In the genomic region with DNA sequence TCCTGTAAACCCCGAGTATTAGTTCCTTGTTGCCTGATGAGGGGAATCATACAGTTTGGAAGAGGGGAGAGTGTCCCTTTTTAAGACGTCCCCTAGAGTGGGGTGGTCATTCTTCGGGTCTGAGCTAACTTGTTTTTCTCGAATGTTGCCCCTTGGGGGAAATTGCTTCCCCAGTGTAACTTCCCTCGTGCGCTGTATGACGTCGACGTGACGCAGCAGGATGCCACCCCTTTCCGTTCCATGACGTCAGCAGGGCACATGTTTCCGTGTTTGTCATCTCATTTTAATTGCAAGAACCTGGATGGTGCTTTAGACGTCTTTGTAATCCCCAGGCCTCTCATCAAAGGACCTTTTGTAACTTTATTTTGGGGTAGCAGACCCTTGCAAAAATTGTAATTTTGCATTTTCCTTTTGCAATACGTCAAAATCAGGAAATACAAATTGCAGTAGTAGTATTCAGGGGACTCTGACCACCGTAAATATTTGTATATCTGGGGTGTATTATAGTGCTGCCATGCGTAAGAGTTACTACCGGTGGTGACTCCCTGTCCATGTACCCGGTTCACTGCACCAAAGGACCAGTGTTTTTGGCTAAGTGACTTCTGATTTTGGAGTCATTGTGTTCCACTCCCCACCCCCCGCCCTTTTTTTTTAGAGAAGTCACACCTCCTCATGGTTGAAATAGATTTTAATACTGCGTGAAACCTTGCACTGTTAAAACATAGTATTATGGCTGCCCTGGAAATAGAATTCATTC, we compare ENCODE assay signal across 8 cellular contexts. TPM values are rescaled to one million over a fixed set of nuclear protein-coding genes. Genes with fewer than 3 reads are reported as not detected.
A peak's percentile ranks its signal among the peaks of the same experiment; 100 is the strongest.
DNase-seq lines count a peak whose midpoint lies in the region; ATAC-seq and FAIRE-seq lines count a peak whose summit lies in the region.

No MANE protein-coding gene starts in this region.

- peak overlapping the region; percentile 65 for H3K9ac ChIP-seq in HUES48 (ENCODE audit: low read depth, low read length)

- H3K36me3 ChIP-seq in HUES48 (ENCODE audit: control insufficient read depth, insufficient read depth, low read length) (0 out of 2 replicates have a peak, but pooled peaks cover 4% of the 10 kb centered on the region), SJCRH30 (no peaks in the 10 kb centered on the region)

- FAIRE-seq in frontal cortex (lab: Jason Lieb, UNC) = no peak

- DNase-seq in AML-193 (lab: John Stamatoyannopoulos, UW) (peak; percentile 40 to 53), SJCRH30 (peak; percentile 78 to 82), frontal cortex (ENCODE audit: low spot score in 2 of 2) (peak; percentile 56 to 73), nucleus accumbens (lab: John Stamatoyannopoulos, UW) (peak in 44 of 56 donors; percentile 2 to 78 (median 43))
- peak; percentile 83 for DNase-seq in activated naive CD4-positive, alpha-beta T cell treated with Interleukin-2 at 50 U/mL for 16 hours

- H3K4me3 ChIP-seq in HUES48 (ENCODE audit: low read depth, low read length) (peak overlapping the region; percentile 95), SJCRH30 (peak overlapping the region; percentile 75)

- H3K4me1 ChIP-seq in HUES48 (ENCODE audit: control insufficient read depth, insufficient read depth, low read length) (peaks cover 6% of the 10 kb centered on the region; the same call in 1 of the 2 replicates), SJCRH30 (no peaks in the 10 kb centered on the region)

- H3K9me3 ChIP-seq in HUES48 (ENCODE audit: control insufficient read depth, insufficient read depth, low read length) (no peaks in the 10 kb centered on the region), SJCRH30 (replicated peaks) (no peaks in the 10 kb centered on the region)

- H3K27me3 ChIP-seq in HUES48 (ENCODE audit: control insufficient read depth, insufficient read depth, low read length) (no peaks in the 10 kb centered on the region), SJCRH30 (no peaks in the 10 kb centered on the region)

- ATAC-seq in GM19395 (IDR thresholded peaks at IDR 0.05; ENCODE audit: unreplicated experiment) = peak; percentile 39

- H3K27ac ChIP-seq in HUES48 (ENCODE audit: low read depth, low read length) = peak overlapping the region; percentile 93
- peak overlapping the region; percentile 85 for H3K27ac ChIP-seq in SJCRH30
- H3K27ac ChIP-seq in temporal lobe (ENCODE audit: low read depth, low read length) = peak overlapping the region; percentile 91

RNA-seq across cellular contexts. Expression of a gene that starts 0.7 kb away (rescaled TPM):
- total RNA-seq in SJCRH30 (2014; rRNA removed; shearing (Covaris generic)) = 33.2 and 37.3 TPM in 2 replicates
- 14.7 TPM for total RNA-seq in frontal cortex
- total RNA-seq in temporal lobe = 15.5 TPM

RNA-seq across cellular contexts. Expression of a gene that starts 1.1 kb away (rescaled TPM):
- 0.20 and 0.51 TPM in 2 replicates for total RNA-seq in SJCRH30 (2014; rRNA removed; shearing (Covaris generic))
- total RNA-seq in frontal cortex = 3.7 TPM
- 1.7 TPM for total RNA-seq in temporal lobe

Comparison
In these comparisons a context has a peak if more than half of its experiments do, and no peak if none do; other contexts are left out.
1. Peak in every context shown above with its lines: DNase-seq, ATAC-seq, H3K4me3 ChIP-seq and H3K27ac ChIP-seq.